ENCODE assay signal across 8 cellular contexts in the genomic region with DNA sequence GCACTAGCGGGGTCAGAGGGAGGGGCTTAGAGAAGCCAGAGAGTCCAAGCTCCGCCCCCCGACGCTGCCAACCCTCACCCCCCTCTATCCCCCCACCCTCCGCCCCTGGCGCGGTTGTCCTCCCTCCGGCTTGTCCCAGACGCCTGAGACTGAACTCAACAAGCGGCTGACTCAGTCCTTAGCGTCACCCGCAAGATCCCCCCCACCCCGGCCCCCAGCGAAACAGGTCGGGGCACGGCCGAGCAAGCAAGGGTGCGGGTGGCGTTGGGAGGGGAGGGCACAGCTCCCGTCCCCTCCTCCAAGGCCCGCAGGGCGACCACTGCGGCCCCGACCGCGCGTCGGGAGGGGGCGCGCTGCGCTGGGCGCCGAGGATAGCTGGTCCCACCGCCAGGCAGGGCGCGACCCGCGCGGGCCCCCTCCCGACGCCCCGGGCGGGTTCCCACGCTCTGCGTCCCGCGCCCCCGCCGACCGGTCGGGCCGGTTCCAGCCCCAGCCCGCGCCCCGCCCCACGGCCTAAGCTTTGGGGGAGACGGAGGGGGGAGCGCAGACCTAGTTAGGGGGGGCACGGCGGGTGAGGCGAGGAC. TPM values are rescaled to one million over a fixed set of nuclear protein-coding genes. Genes with fewer than 3 reads are reported as not detected.
DNase-seq lines count a peak whose midpoint lies in the region; ATAC-seq and TF ChIP-seq lines count a peak whose summit lies in the region.

No MANE protein-coding gene starts in this region.

- ATAC-seq in gastroesophageal sphincter (peak; percentile 40), psoas muscle (peak; percentile 24 to 49 (median 48))

- H3K9me3 ChIP-seq in SK-N-SH (no peaks in the 10 kb centered on the region), gastroesophageal sphincter (no peaks in the 10 kb centered on the region), psoas muscle (no peaks in the 10 kb centered on the region)

- H4K20me1 ChIP-seq in SK-N-SH (ENCODE audit: insufficient read depth) = no peaks in the 10 kb centered on the region

- H3K79me2 ChIP-seq in ACC112 (ENCODE audit: control insufficient read depth, insufficient read depth, low read length, unreplicated experiment) = no peaks in the 10 kb centered on the region
- H3K79me2 ChIP-seq in SK-N-SH (ENCODE audit: insufficient read depth) = no peaks in the 10 kb centered on the region

- no peaks in the 10 kb centered on the region for H3K9me2 ChIP-seq in SK-N-SH

- intact Hi-C loops in psoas muscle (cut with DNase I) = no loop called here

- H2AFZ ChIP-seq in ACC112 (ENCODE audit: low read length, unreplicated experiment) = peak overlapping the region; percentile 38
- no peak overlapping the region for H2AFZ ChIP-seq in SK-N-SH (ENCODE audit: low read depth)

- H3K36me3 ChIP-seq in ACC112 (ENCODE audit: insufficient read depth, low read length) (no peaks in the 10 kb centered on the region; the same call in 1 of the 2 replicates), SK-N-SH (replicated peaks in 1 of 2; ENCODE audit: control insufficient read depth in 1 of 2, insufficient read depth in 2 of 2, low read length in 1 of 2) (no peaks in the 10 kb centered on the region), gastroesophageal sphincter (no peaks in the 10 kb centered on the region), psoas muscle (ENCODE audit: insufficient read depth in 1 of 2, low read depth in 1 of 2) (no peaks in the 10 kb centered on the region)

- peak; percentile 24; the same call in 1 of the 2 replicates for TF ChIP-seq RAD21 in SK-N-SH (IDR thresholded peaks at IDR 0.05; ENCODE audit: low read length)

- H3K4me3 ChIP-seq in ACC112 (ENCODE audit: low read depth, low read length) = peak overlapping the region; percentile 65
- H3K4me3 ChIP-seq in SK-N-SH (ENCODE audit: low read depth in 2 of 2, low read length in 1 of 2) = peak overlapping the region; percentile 46; a peak in 3 of 4 replicates
- H3K4me3 ChIP-seq in gastroesophageal sphincter = peak overlapping the region in 1 of 2 donors; percentile 49
- H3K4me3 ChIP-seq in psoas muscle = peak overlapping the region; percentile 41

- no peak for TF ChIP-seq POLR2A in gastroesophageal sphincter (IDR thresholded peaks at IDR 0.05)

- TF ChIP-seq EP300 in SK-N-SH (IDR thresholded peaks at IDR 0.05; ENCODE audit: borderline replicate concordance in 1 of 2, low read depth in 1 of 2, low read length in 1 of 2) (no peak), gastroesophageal sphincter (IDR thresholded peaks at IDR 0.05) (no peak)

- peak overlapping the region; percentile 69 for H3K4me2 ChIP-seq in SK-N-SH

- CTCF ChIA-PET in SK-N-SH (lab: Yijun Ruan, JAX) = interaction anchor here (0.7 to 2.4 kb wide), 14 partner anchors 11 to 360 kb away, joined by 3 to 11 read pairs (median 5); partner anchors contain the start of genes AKAP8 and AKAP8L

- DNase-seq in H4 (ENCODE audit: low spot score) (peak; percentile 48), SK-N-SH (peak; percentile 94), psoas muscle (peak; percentile 47 to 77), T-helper 1 cell (no peak), KBM-7 (no peak), T-helper 2 cell (no peak)

- in situ Hi-C loops in KBM-7 (cut with MboI; ENCODE audit: low pct_unique_long_range_greater_than_20kb, low sequenced_read_pairs) = no loop called here

- 2% methylated on average over 9 of the region's 61 CpGs for WGBS in SK-N-SH (ENCODE audit: low lambda C conversion rate)
- whole genome bisulfite sequencing in gastroesophageal sphincter (ENCODE audit: low coverage in 1 of 2), 2 donors = no CpG with 5 or more reads among the region's 61 CpGs
- 0 to 1% (median 1%) methylated on average over 24 to 61 of the region's 61 CpGs for WGBS in psoas muscle, 3 donors

- H3K4me1 ChIP-seq in ACC112 (ENCODE audit: control insufficient read depth, insufficient read depth, low read length, unreplicated experiment) (peaks cover 10% of the 10 kb centered on the region), SK-N-SH (ENCODE audit: control insufficient read depth in 1 of 2, insufficient read depth in 2 of 2, low read depth in 1 of 2, low read length in 1 of 2) (peaks cover 0 to 22% of the 10 kb centered on the region in 2 experiments; a peak in 1 of 4 replicates), gastroesophageal sphincter (peaks cover 0 to 28% (median 13%) of the 10 kb centered on the region in 3 donors), psoas muscle (peaks cover 6% of the 10 kb centered on the region)

- H3K9ac ChIP-seq in SK-N-SH = no peak overlapping the region

- peak overlapping the region; percentile 85 for H3K27ac ChIP-seq in ACC112 (ENCODE audit: low read depth, low read length)
- no peak overlapping the region for H3K27ac ChIP-seq in SK-N-SH (ENCODE audit: low read depth in 2 of 2, low read length in 1 of 2)
- H3K27ac ChIP-seq in gastroesophageal sphincter = peak overlapping the region in 3 of 4 donors; percentile 43 to 69 (median 65)
- H3K27ac ChIP-seq in psoas muscle = peak overlapping the region; percentile 31

- peaks cover 11% of the 10 kb centered on the region for H3F3A ChIP-seq in SK-N-SH (replicated peaks; ENCODE audit: insufficient read depth)

- no peak for TF ChIP-seq CTCF in SK-N-SH (IDR thresholded peaks at IDR 0.05)
- peak in 1 of 4 experiments; percentile 34 for TF ChIP-seq CTCF in gastroesophageal sphincter (IDR thresholded peaks at IDR 0.05)
- no peak for TF ChIP-seq CTCF in psoas muscle (IDR thresholded peaks at IDR 0.05)

- no peaks in the 10 kb centered on the region for H3K27me3 ChIP-seq in ACC112 (ENCODE audit: insufficient read depth, low read length)
- no peaks in the 10 kb centered on the region for H3K27me3 ChIP-seq in SK-N-SH (ENCODE audit: insufficient read depth)
- H3K27me3 ChIP-seq in gastroesophageal sphincter = peaks cover 89% of the 10 kb centered on the region
- peaks cover 0 to 77% (median 8%) of the 10 kb centered on the region in 3 donors for H3K27me3 ChIP-seq in psoas muscle (ENCODE audit: insufficient read depth in 3 of 3, low read length in 2 of 3)

- POLR2A ChIA-PET in SK-N-SH (lab: Yijun Ruan, JAX) = interaction anchor here (1.3 kb wide), 1 partner anchor 183 kb away, joined by 3 read pairs; no protein-coding TSS in a partner anchor

TF ChIP-seq in SK-N-SH, 30 proteins besides CTCF, POLR2A, EP300 and RAD21:
- peak; percentile 27; the same call in 1 of the 2 replicates for TF ChIP-seq SMC3 (IDR thresholded peaks at IDR 0.05; ENCODE audit: low read depth, low read length)
- no peak for TF ChIP-seq SIN3A (IDR thresholded peaks at IDR 0.05; ENCODE audit: borderline replicate concordance, low read depth, low read length)
- TF ChIP-seq, protein P1, sequence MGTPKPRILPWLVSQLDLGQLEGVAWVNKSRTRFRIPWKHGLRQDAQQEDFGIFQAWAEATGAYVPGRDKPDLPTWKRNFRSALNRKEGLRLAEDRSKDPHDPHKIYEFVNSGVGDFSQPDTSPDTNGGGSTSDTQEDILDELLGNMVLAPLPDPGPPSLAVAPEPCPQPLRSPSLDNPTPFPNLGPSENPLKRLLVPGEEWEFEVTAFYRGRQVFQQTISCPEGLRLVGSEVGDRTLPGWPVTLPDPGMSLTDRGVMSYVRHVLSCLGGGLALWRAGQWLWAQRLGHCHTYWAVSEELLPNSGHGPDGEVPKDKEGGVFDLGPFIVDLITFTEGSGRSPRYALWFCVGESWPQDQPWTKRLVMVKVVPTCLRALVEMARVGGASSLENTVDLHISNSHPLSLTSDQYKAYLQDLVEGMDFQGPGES (IDR thresholded peaks at IDR 0.05; ENCODE audit: low read depth, low read length) = no peak

RNA-seq across cellular contexts. Expression of gene NOTCH3, which starts 5.3 kb away (rescaled TPM):
- 1.1 and 1.5 TPM in 2 replicates for total RNA-seq in H4 (2014; rRNA removed; shearing (Covaris generic))
- polyA plus RNA-seq in SK-N-SH (2012; rRNA removed) = 4.5 and 7.0 TPM in 2 replicates
- polyA plus RNA-seq in SK-N-SH (2012; cell fraction: cytosol; rRNA removed) = 2.8 and 5.1 TPM in 2 replicates
- 9.9 and 11.8 TPM in 2 replicates for polyA plus RNA-seq in SK-N-SH (2012; cell fraction: nucleus; rRNA removed)
- 10 to 100 TPM; 19.1 to 54.8 (median 35.4) TPM for total RNA-seq in gastroesophageal sphincter
- total RNA-seq in psoas muscle = 10 to 100 TPM; 29.4 to 80.8 (median 34.0) TPM
- 10 to 100 TPM in 1 of 3 donors, 1 to 10 TPM in 2; 8.2 to 11.6 (median 8.8) TPM for polyA plus RNA-seq in psoas muscle

RNA-seq across cellular contexts. Expression of gene EPHX3, which starts 36.8 kb away (rescaled TPM):
- 0.43 TPM in 1 of 2 replicates, not detected in the other for total RNA-seq in H4 (2014; rRNA removed; shearing (Covaris generic))
- polyA plus RNA-seq in SK-N-SH (2012; rRNA removed) (0.15 and 0.28 TPM in 2 replicates), psoas muscle (under 1 TPM; 0.05 to 0.20 (median 0.08) TPM)
- polyA plus RNA-seq in SK-N-SH (2012; cell fraction: cytosol; rRNA removed) = 0.03 and 0.04 TPM in 2 replicates
- 0.65 and 1.2 TPM in 2 replicates for polyA plus RNA-seq in SK-N-SH (2012; cell fraction: nucleus; rRNA removed)
- total RNA-seq in gastroesophageal sphincter (1 to 10 TPM in 1 of 4 donors, under 1 TPM in 1, not detected in 2; 0.78 to 1.6 TPM), psoas muscle (under 1 TPM in 2 of 4 donors, not detected in 2; 0.19 to 0.20 TPM)

Comparison
In these comparisons a context has a peak if more than half of its experiments do, and no peak if none do; other contexts are left out.
1. H3K27ac ChIP-seq: peak in ACC112 (single experiment), gastroesophageal sphincter (3 of 4) and psoas muscle (single experiment); none in SK-N-SH (0 of 2).
2. DNase-seq: peak in H4 (single experiment), SK-N-SH (single experiment) and psoas muscle (2 of 2); none in T-helper 1 cell (0 of 5), KBM-7 (single experiment) and T-helper 2 cell (0 of 5).